In the genomic region with DNA sequence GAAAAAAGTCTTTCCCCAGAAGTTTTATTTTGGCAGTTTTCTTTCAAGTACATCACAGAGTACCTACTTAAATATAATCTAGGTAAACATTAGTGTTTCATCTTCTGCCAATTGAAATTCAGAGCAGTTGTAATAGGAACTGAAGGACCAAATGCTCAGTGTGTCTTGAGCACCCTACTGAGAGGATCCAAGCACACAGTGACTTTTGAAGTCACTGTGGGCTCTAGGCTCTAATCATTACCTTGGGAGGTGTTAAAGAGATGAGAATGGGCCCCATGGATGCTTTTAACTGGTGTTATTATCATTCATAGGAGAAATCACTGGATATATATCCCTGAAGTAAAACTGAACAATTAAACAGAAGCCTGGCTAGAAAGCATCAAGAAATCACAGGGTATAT, we compare ENCODE assay signal across 21 cellular contexts.
"Had no signal": no experiment of that assay in that cellular context is flagged by ENCODE, and none has a peak within 500 bp of the region (broad histone marks: within the 10 kb centered on the region; RNA-seq: fewer than 3 reads in every experiment).

No MANE protein-coding gene starts in this region.

- H3K4me1 Mint-ChIP-seq: activated CD4-positive, alpha-beta T cell treated with anti-CD3 and anti-CD28 coated beads for 36 hours had no signal

- H3K4me3 Mint-ChIP-seq: activated CD4-positive, alpha-beta T cell treated with anti-CD3 and anti-CD28 coated beads for 36 hours; activated CD8-positive, alpha-beta T cell treated with anti-CD3 and anti-CD28 coated beads for 36 hours had no signal

- H3K27me3 Mint-ChIP-seq: activated CD4-positive, alpha-beta T cell treated with anti-CD3 and anti-CD28 coated beads for 36 hours; activated CD8-positive, alpha-beta T cell treated with anti-CD3 and anti-CD28 coated beads for 36 hours had no signal

- DNase-seq: activated CD4-positive, alpha-beta T cell treated with anti-CD3 and anti-CD28 coated beads for 36 hours; activated CD8-positive, alpha-beta memory T cell treated with anti-CD3 and anti-CD28 coated beads, Interleukin-2, amount 50 U/mL, for 4 hours; activated CD8-positive, alpha-beta T cell treated with anti-CD3 and anti-CD28 coated beads for 36 hours; activated naive CD4-positive, alpha-beta T cell treated with anti-CD3 and anti-CD28 coated beads, Interleukin-2, amount 50 U/mL, for 16 hours; aorta; caudate nucleus; MG63; MV-4-11; NCI-H1092 treated with DMSO at 0.1 percent for 48 hours; NCI-H1417 treated with DMSO at 0.1 percent for 48 hours; NCI-H1694; NCI-H2029; NCI-H2107; NCI-H526 treated with DMSO at 0.1 percent for 48 hours; NK-92 treated with Interleukin-12 subunit alpha and Interleukin-12 subunit beta, amount 100 ng/mL, for 24 hours; OCI-M1; RPMI8226; SK-N-SH; T-helper 1 cell had no signal

- ATAC-seq: activated CD4-positive, alpha-beta T cell treated with anti-CD3 and anti-CD28 coated beads for 36 hours; activated CD8-positive, alpha-beta T cell treated with anti-CD3 and anti-CD28 coated beads for 36 hours; Panc1; Right ventricle myocardium inferior had no signal

- H3K27ac Mint-ChIP-seq: activated CD4-positive, alpha-beta T cell treated with anti-CD3 and anti-CD28 coated beads for 36 hours; activated CD8-positive, alpha-beta T cell treated with anti-CD3 and anti-CD28 coated beads for 36 hours had no signal
